In genomic region chr9:131923132-131923671, GRCh38 we compare ENCODE assay signal across 24 cellular contexts.
DNase-seq lines count a peak whose midpoint lies in the region; ATAC-seq, FAIRE-seq and TF ChIP-seq lines count a peak whose summit lies in the region.
"Had no signal": no experiment of that assay in that cellular context is flagged by ENCODE, and none has a peak within 500 bp of the region (broad histone marks: within the 10 kb centered on the region; RNA-seq: fewer than 3 reads in every experiment).

No MANE protein-coding gene starts in this region.

- peaks cover 57% of the 10 kb centered on the region for H4K20me1 ChIP-seq in OCI-LY3 (ENCODE audit: insufficient read depth, low read length)
- H4K20me1 ChIP-seq in astrocyte (ENCODE audit: insufficient read depth, low read length), result peaks cover 56% of the 10 kb centered on the region
- H4K20me1 ChIP-seq in H1 (replicated peaks in 1 of 2; ENCODE audit: control insufficient read depth in 1 of 2, insufficient read depth in 2 of 2, low read length in 2 of 2), result no peaks in the 10 kb centered on the region

- H3K18ac ChIP-seq in H1 (ENCODE audit: extremely low read depth, low read length), result no peak overlapping the region

- no peak overlapping the region for H4K91ac ChIP-seq in H1 (replicated peaks; ENCODE audit: insufficient read length, low read length)

- TF ChIP-seq CTCF in OCI-LY3 (IDR thresholded peaks at IDR 0.05; ENCODE audit: low read depth, low read length), result no peak
- no peak for TF ChIP-seq CTCF in astrocyte (IDR thresholded peaks at IDR 0.05; ENCODE audit: insufficient read depth, low read depth, low read length)
- no peak for TF ChIP-seq CTCF in H1 (IDR thresholded peaks at IDR 0.05; ENCODE audit: control extremely low read depth in 1 of 3, insufficient read depth in 1 of 3, low read depth in 1 of 3, low read length in 3 of 3)
- no peak for TF ChIP-seq CTCF in thyroid gland (IDR thresholded peaks at IDR 0.05)
- no peak for TF ChIP-seq CTCF in dorsolateral prefrontal cortex (IDR thresholded peaks at IDR 0.05 in 54 of 56, conservative IDR thresholded peaks at IDR 0.05 in 2 of 56; ENCODE audit: low read depth in 1 of 56, partially characterized antibody in 56 of 56)

- TF ChIP-seq EP300 in H1 (IDR thresholded peaks at IDR 0.05; ENCODE audit: borderline replicate concordance in 1 of 2, low read depth in 2 of 2, low read length in 2 of 2), result no peak

- no peaks in the 10 kb centered on the region for H3K27me3 Mint-ChIP-seq in astrocyte (ENCODE audit: low read depth, unreplicated experiment)
- H3K27me3 Mint-ChIP-seq: CD4-positive, alpha-beta T cell had no signal

- H3K9ac ChIP-seq in OCI-LY3 (ENCODE audit: low read length) (no peak overlapping the region), astrocyte (ENCODE audit: low read length) (no peak overlapping the region), H1 (replicated peaks in 1 of 4; ENCODE audit: extremely low read depth in 1 of 4, low read depth in 3 of 4, low read length in 3 of 4) (no peak overlapping the region)
- H3K9ac ChIP-seq: BLaER1 had no signal

- no peak overlapping the region for H3K4me3 Mint-ChIP-seq in astrocyte (ENCODE audit: unreplicated experiment)
- H3K4me3 Mint-ChIP-seq: CD14-positive monocyte; CD4-positive, alpha-beta T cell; CD8-positive, alpha-beta T cell had no signal

- H2BK15ac ChIP-seq in H1 (ENCODE audit: low read length), result no peak overlapping the region

- WGBS in H1 (ENCODE audit: extremely low coverage in 1 of 2, insufficient coverage in 1 of 2, insufficient read length in 1 of 2, insufficient replicate concordance in 2 of 2, low coverage in 1 of 2, low lambda C conversion rate in 2 of 2, missing lambda C conversion rate in 1 of 2), 2 experiments, result 89% methylated on average over 3 of the region's 3 CpGs; no CpG with 5 or more reads in 1 of the 2 experiments
- WGBS in thyroid gland, 2 donors, result 92 to 95% methylated on average over 3 of the region's 3 CpGs

- intact Hi-C loops in thyroid gland (cut with DNase I) (no loop called here), dorsolateral prefrontal cortex (cut with DNase I) (no loop called here)

- no peak overlapping the region for H4K8ac ChIP-seq in H1 (ENCODE audit: extremely low read depth, insufficient read depth, low read length)

- H2BK20ac ChIP-seq in H1 (ENCODE audit: low read length), result no peak overlapping the region

- H2AK5ac ChIP-seq in H1 (ENCODE audit: low read depth, low read length), result no peak overlapping the region

- H3K79me1 ChIP-seq in H1 (ENCODE audit: low read depth, low read length), result peaks cover 8% of the 10 kb centered on the region; the same call in 1 of the 2 replicates

- H3K27me3 ChIP-seq in OCI-LY3 (ENCODE audit: low read depth, low read length) (no peaks in the 10 kb centered on the region), astrocyte (ENCODE audit: insufficient read depth, low read length) (no peaks in the 10 kb centered on the region), H1 (replicated peaks in 1 of 4; ENCODE audit: control insufficient read depth in 3 of 4, extremely low read depth in 1 of 4, insufficient read depth in 3 of 4, low read length in 3 of 4) (no peaks in the 10 kb centered on the region), thyroid gland (no peaks in the 10 kb centered on the region), dorsolateral prefrontal cortex (no peaks in the 10 kb centered on the region)
- H3K27me3 ChIP-seq: BE2C, BLaER1 had no signal

- POLR2A ChIA-PET in H1 (lab: Charles Lee; ENCODE audit: partially characterized antibody), result no interaction called here

- H3K23me2 ChIP-seq in H1 (ENCODE audit: low read depth, low read length), result no peaks in the 10 kb centered on the region

- no peaks in the 10 kb centered on the region for H3K9me3 Mint-ChIP-seq in astrocyte (ENCODE audit: unreplicated experiment)
- H3K9me3 Mint-ChIP-seq: CD14-positive monocyte; CD4-positive, alpha-beta T cell; CD8-positive, alpha-beta T cell had no signal

- no peak for ATAC-seq in HG02610 (IDR thresholded peaks at IDR 0.05; ENCODE audit: unreplicated experiment)
- ATAC-seq: CD8-positive, alpha-beta T cell had no signal

- no peak overlapping the region for H3K4ac ChIP-seq in H1 (replicated peaks; ENCODE audit: insufficient read length, low read depth, low read length)

- no peak overlapping the region for H2BK120ac ChIP-seq in H1 (replicated peaks; ENCODE audit: low read depth, low read length)

- H3K36me3 ChIP-seq in OCI-LY3 (replicated peaks; ENCODE audit: low read depth, low read length) (no peaks in the 10 kb centered on the region), astrocyte (ENCODE audit: insufficient read depth, low read length) (no peaks in the 10 kb centered on the region), H1 (ENCODE audit: control insufficient read depth in 2 of 4, insufficient read depth in 4 of 4, low read length in 3 of 4) (no peaks in the 10 kb centered on the region), thyroid gland (no peaks in the 10 kb centered on the region)
- H3K36me3 ChIP-seq: BE2C had no signal

- H3K23ac ChIP-seq in H1 (ENCODE audit: insufficient read length), result no peak overlapping the region

- H3K4me2 ChIP-seq in OCI-LY3 (ENCODE audit: low read length) (peak overlapping the region; percentile 20; the same call in 1 of the 2 replicates), astrocyte (ENCODE audit: low read length) (peak overlapping the region; percentile 27), H1 (ENCODE audit: insufficient read depth in 1 of 2, low read depth in 2 of 2, low read length in 2 of 2) (no peak overlapping the region)
- H3K4me2 ChIP-seq: BLaER1 had no signal

- FAIRE-seq in GM12892 (lab: Jason Lieb, UNC) (peak; percentile 63), astrocyte (lab: Jason Lieb, UNC) (no peak), H1 (lab: Jason Lieb, UNC) (no peak)
- FAIRE-seq: A204.1, D721Med, G401.6, GM18507 had no signal

- CTCF ChIA-PET in H1 (lab: Charles Lee; ENCODE audit: partially characterized antibody), result no interaction called here

- H2AFZ ChIP-seq in OCI-LY3 (ENCODE audit: low read depth, low read length) (no peak overlapping the region), astrocyte (ENCODE audit: low read depth, low read length) (no peak overlapping the region), H1 (ENCODE audit: low read length) (no peak overlapping the region)

- no peak for TF ChIP-seq POLR2A in GM12892 (IDR thresholded peaks at IDR 0.05; ENCODE audit: low read depth, low read length)
- TF ChIP-seq POLR2A in H1 (IDR thresholded peaks at IDR 0.05; ENCODE audit: control extremely low read depth in 1 of 2, low read depth in 2 of 2, low read length in 2 of 2), result no peak
- no peak for TF ChIP-seq POLR2A in thyroid gland (IDR thresholded peaks at IDR 0.05)

- peak overlapping the region; percentile 22 for H3K56ac ChIP-seq in H1 (replicated peaks; ENCODE audit: insufficient read length, low read depth, low read length)

- no peak overlapping the region for H3K27ac Mint-ChIP-seq in astrocyte (ENCODE audit: unreplicated experiment)
- H3K27ac Mint-ChIP-seq: CD4-positive, alpha-beta T cell; CD8-positive, alpha-beta T cell had no signal

- H3K79me2 ChIP-seq in OCI-LY3 (ENCODE audit: low read length) (no peaks in the 10 kb centered on the region), astrocyte (ENCODE audit: insufficient read depth, low read length) (peaks cover 3% of the 10 kb centered on the region), H1 (ENCODE audit: control insufficient read depth in 1 of 2, insufficient read depth in 2 of 2, low read length in 2 of 2) (no peaks in the 10 kb centered on the region)

- no peak for DNase-seq in GM12892 (ENCODE audit: insufficient read length)
- no peak for DNase-seq in astrocyte (ENCODE audit: low read depth)
- no peak for DNase-seq in H1 (ENCODE audit: low read depth in 1 of 2, low spot score in 2 of 2)
- DNase-seq in thyroid gland, result no peak
- no peak for DNase-seq in NCI-H1436 treated with DMSO at 0.1 percent for 48 hours (lab: John Stamatoyannopoulos, UW)
- no peak for DNase-seq in dorsolateral prefrontal cortex
- DNase-seq: 8988T; ACHN; BE2C; C1 segment of cervical spinal cord; Caco-2; Calu3; CD4-positive, alpha-beta T cell; CD8-positive, alpha-beta T cell; DMS79 treated with DMSO at 0.1 percent for 48 hours; GF-D8 had no signal

- peaks cover 12% of the 10 kb centered on the region for H3K4me1 Mint-ChIP-seq in astrocyte (ENCODE audit: low read depth, unreplicated experiment)

- H3K27ac ChIP-seq in OCI-LY3 (ENCODE audit: low read length) (no peak overlapping the region), astrocyte (ENCODE audit: low read depth, low read length) (no peak overlapping the region), H1 (ENCODE audit: low read depth, low read length) (no peak overlapping the region), thyroid gland (no peak overlapping the region), dorsolateral prefrontal cortex (no peak overlapping the region)
- H3K27ac ChIP-seq: BLaER1 had no signal

- TF ChIP-seq RAD21 in H1 (IDR thresholded peaks at IDR 0.05 in 1 of 2, conservative IDR thresholded peaks at IDR 0.05 in 1 of 2; ENCODE audit: low read depth in 2 of 2, low read length in 2 of 2), result no peak

- H3K36me3 Mint-ChIP-seq in astrocyte (ENCODE audit: low read depth, unreplicated experiment), result peaks cover 1% of the 10 kb centered on the region

- H3K4me1 ChIP-seq in OCI-LY3 (ENCODE audit: low read length) (peaks cover 13% of the 10 kb centered on the region), astrocyte (ENCODE audit: insufficient read depth, low read length) (peaks cover 9% of the 10 kb centered on the region), H1 (replicated peaks in 1 of 4; ENCODE audit: control insufficient read depth in 3 of 4, insufficient read depth in 4 of 4, low read length in 3 of 4) (peaks cover 4 to 14% (median 9%) of the 10 kb centered on the region in 4 experiments; a peak in 5 of 7 replicates), thyroid gland (peaks cover 3 to 15% of the 10 kb centered on the region in 2 donors)
- H3K4me1 ChIP-seq: Caco-2 had no signal

- no peak overlapping the region for H2BK12ac ChIP-seq in H1 (ENCODE audit: low read depth, low read length)

- no peak overlapping the region for H4K5ac ChIP-seq in H1 (ENCODE audit: insufficient read length, low read depth, low read length)

- no peak overlapping the region for H3K4me3 ChIP-seq in OCI-LY3 (ENCODE audit: low read length)
- no peak overlapping the region for H3K4me3 ChIP-seq in astrocyte (ENCODE audit: insufficient read depth, low read depth, low read length)
- H3K4me3 ChIP-seq in H1 (ENCODE audit: extremely low read depth in 1 of 4, insufficient read depth in 2 of 4, low read depth in 3 of 4, low read length in 4 of 4), result no peak overlapping the region
- H3K4me3 ChIP-seq in thyroid gland (replicated peaks in 1 of 3), result no peak overlapping the region
- H3K4me3 ChIP-seq in dorsolateral prefrontal cortex, result no peak overlapping the region
- H3K4me3 ChIP-seq: BLaER1 had no signal

- no peak overlapping the region for H3K14ac ChIP-seq in H1 (ENCODE audit: insufficient read length)

- no peak overlapping the region for H2BK5ac ChIP-seq in H1 (ENCODE audit: low read depth, low read length)

- H3K9me3 ChIP-seq in OCI-LY3 (ENCODE audit: insufficient read depth, low read length) (no peaks in the 10 kb centered on the region), astrocyte (ENCODE audit: insufficient read depth, low read depth, low read length) (no peaks in the 10 kb centered on the region), H1 (ENCODE audit: insufficient read depth in 2 of 2, low read depth in 1 of 2, low read length in 1 of 2) (no peaks in the 10 kb centered on the region), thyroid gland (no peaks in the 10 kb centered on the region)
- H3K9me3 ChIP-seq: BE2C, BLaER1, Caco-2 had no signal

Comparison
In these comparisons a context has a peak if more than half of its experiments do, and no peak if none do; other contexts are left out.
1. H3K4me2 ChIP-seq: peak in OCI-LY3 (single experiment) and astrocyte (single experiment); none in H1 (0 of 2).